Comparison of ENCODE assay signal across 1 cellular context in the genomic region with DNA sequence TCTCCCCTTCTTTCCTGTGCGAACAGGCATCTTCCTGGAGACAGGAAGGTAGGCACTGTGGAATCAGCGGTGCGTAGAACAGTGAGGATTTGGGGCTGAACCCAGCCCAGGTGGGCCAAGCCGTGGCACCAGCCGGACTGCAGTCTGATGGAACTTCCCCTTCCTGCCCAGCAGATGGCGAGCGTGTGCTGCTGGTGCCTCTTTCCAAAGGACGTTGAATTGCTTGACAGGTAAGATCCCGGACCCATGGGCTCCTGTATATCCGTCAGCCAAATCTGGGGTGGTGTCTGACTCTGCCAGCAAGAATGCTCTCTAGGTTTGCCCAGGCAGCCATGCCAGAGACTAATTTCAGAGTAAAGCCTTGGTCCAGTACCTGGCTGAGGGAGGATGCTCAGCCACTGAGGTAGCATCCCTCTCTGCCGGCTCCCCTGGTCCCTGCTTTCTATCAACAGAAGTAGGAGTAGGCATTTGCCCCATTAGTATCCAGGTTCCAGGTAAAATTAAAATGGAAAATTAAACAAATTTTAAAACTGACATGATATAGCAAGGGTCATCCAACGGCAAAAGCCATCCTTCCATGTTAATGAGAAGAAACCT.
TF ChIP-seq lines count a peak whose summit lies in the region.

No MANE protein-coding gene starts in this region.

TF ChIP-seq in HepG2, 621 proteins besides CTCF, POLR2A, EP300 and RAD21 (continued from another document):
- TF ChIP-seq SMC3 (IDR thresholded peaks at IDR 0.05; ENCODE audit: low read length) (peak; percentile 71), XRCC5 (optimal IDR thresholded peaks at IDR 0.05; ENCODE audit: low read length) (peak; percentile 19), STAG1 (CRISPR knock-in tag; IDR thresholded peaks at IDR 0.05) (peak; percentile 71), REL (CRISPR knock-in tag; conservative IDR thresholded peaks at IDR 0.05) (no peak), TAF1 (CRISPR knock-in tag; IDR thresholded peaks at IDR 0.05) (no peak), RARA (CRISPR knock-in tag; IDR thresholded peaks at IDR 0.05) (no peak)
